In the genomic region with DNA sequence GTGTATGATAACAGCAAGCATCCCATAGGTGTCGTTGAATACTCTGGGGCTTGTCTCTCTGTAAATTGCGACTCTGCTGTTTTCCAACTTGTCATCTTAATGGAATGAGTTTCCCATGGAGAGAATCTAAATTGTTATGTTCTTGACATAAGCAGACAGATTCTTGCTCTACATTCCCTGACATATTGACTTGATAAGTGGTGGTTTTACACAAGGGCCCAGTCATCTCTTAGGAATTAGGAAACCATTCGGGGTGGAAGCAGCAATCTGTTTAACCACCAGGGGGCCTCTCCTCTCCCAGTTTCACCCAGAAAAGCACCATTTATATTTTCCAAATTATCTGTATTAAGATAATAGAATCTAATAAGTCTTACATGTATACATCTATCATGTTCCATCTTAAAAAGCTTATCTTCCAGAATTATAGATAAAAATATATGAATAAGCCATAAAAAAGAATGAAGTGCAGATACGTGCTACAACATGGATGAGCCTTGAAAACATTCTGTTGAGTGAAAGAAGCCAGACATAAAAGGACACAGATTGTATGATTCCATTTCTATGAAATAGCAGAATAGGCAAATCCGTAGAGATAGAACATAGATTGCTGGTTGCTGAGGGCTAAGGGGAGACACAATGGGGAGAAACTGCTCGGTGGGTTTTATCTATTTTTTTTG, we compare ENCODE assay signal across 9 cellular contexts. TPM values are rescaled to one million over a fixed set of nuclear protein-coding genes. Genes with fewer than 3 reads are reported as not detected.
A peak's percentile ranks its signal among the peaks of the same experiment; 100 is the strongest.
DNase-seq lines count a peak whose midpoint lies in the region; ATAC-seq and TF ChIP-seq lines count a peak whose summit lies in the region.
"Had no signal": no experiment of that assay in that cellular context is flagged by ENCODE, and none has a peak within 500 bp of the region (broad histone marks: within the 10 kb centered on the region; RNA-seq: fewer than 3 reads in every experiment).

No MANE protein-coding gene starts in this region.

- H3K9me3 Mint-ChIP-seq in nephron progenitor cell: no peaks in the 10 kb centered on the region

- peak; percentile 94 for TF ChIP-seq CTCF in epithelial cell of proximal tubule (conservative IDR thresholded peaks at IDR 0.05; ENCODE audit: low read depth, low read length)
- peak; percentile 76 for TF ChIP-seq CTCF in nephron progenitor cell (IDR thresholded peaks at IDR 0.05)

- peaks cover 63% of the 10 kb centered on the region for H3K36me3 Mint-ChIP-seq in nephron progenitor cell (ENCODE audit: low read depth)

- no peaks in the 10 kb centered on the region for H3K4me1 Mint-ChIP-seq in nephron progenitor cell

- DNase-seq in DMS53 (lab: John Stamatoyannopoulos, UW) (peak; percentile 63), DMS53 treated with DMSO at 0.1 percent for 48 hours (lab: John Stamatoyannopoulos, UW; ENCODE audit: unreplicated experiment) (no peak), HuH-7.5 (ENCODE audit: low spot score) (peak; percentile 27), SKM-1 treated with dmso at 0.1 percent for 144 hours (lab: John Stamatoyannopoulos, UW; ENCODE audit: unreplicated experiment) (peak; percentile 43), epithelial cell of proximal tubule (ENCODE audit: low read depth) (peak; percentile 77), nephron progenitor cell (peak; percentile 20)

- H3K4me3 Mint-ChIP-seq in nephron progenitor cell: no peak overlapping the region

- ATAC-seq in GM21381 (IDR thresholded peaks at IDR 0.05; ENCODE audit: unreplicated experiment) (no peak), HG03460 (IDR thresholded peaks at IDR 0.05; ENCODE audit: unreplicated experiment) (no peak)

- no peak overlapping the region for H3K27ac Mint-ChIP-seq in nephron progenitor cell

- no peak overlapping the region for H3K4me3 ChIP-seq in epithelial cell of proximal tubule (ENCODE audit: low read depth, low read length)
- H3K4me3 ChIP-seq: BLaER1 treated with 17β-estradiol and CSF1 and Interleukin-3, amounts not matched to agents 10 nM and 100 nM had no signal

- no peaks in the 10 kb centered on the region for H3K27me3 Mint-ChIP-seq in nephron progenitor cell (ENCODE audit: low read depth, poor library complexity)

RNA-seq across cellular contexts. Expression of gene MROH8, which starts 23.1 kb away (rescaled TPM):
- 0.43 and 1.2 TPM in 2 replicates for total RNA-seq in epithelial cell of proximal tubule

RNA-seq across cellular contexts. Expression of gene RPN2, which starts 23.3 kb away (rescaled TPM):
- 165 and 210 TPM in 2 replicates for total RNA-seq in epithelial cell of proximal tubule

RNA-seq across cellular contexts. Expression of gene GHRH, which starts 59.2 kb away (rescaled TPM):
- total RNA-seq in epithelial cell of proximal tubule: not detected in 2 replicates
